In genomic region chr12:49674318-49674985, GRCh38 we compare ENCODE assay signal across 9 cellular contexts. TPM values are rescaled to one million over a fixed set of nuclear protein-coding genes. Genes with fewer than 3 reads are reported as not detected.
A peak's percentile ranks its signal among the peaks of the same experiment; 100 is the strongest.
DNase-seq lines count a peak whose midpoint lies in the region; ATAC-seq lines count a peak whose summit lies in the region.
"Had no signal": no experiment of that assay in that cellular context is flagged by ENCODE, and none has a peak within 500 bp of the region (broad histone marks: within the 10 kb centered on the region; RNA-seq: fewer than 3 reads in every experiment).

No MANE protein-coding gene starts in this region.

- no peak overlapping the region for H3K4me3 ChIP-seq in effector memory CD4-positive, alpha-beta T cell (ENCODE audit: insufficient read depth, low read depth, low read length, poor library complexity, severe bottlenecking)
- peak overlapping the region in 1 of 2 donors; percentile 46 for H3K4me3 ChIP-seq in muscle layer of duodenum (ENCODE audit: low read depth in 1 of 2, low read length in 2 of 2)
- H3K4me3 ChIP-seq in urinary bladder (ENCODE audit: low read depth, low read length): no peak overlapping the region

- no peaks in the 10 kb centered on the region for H3K36me3 Mint-ChIP-seq in activated naive CD4-positive, alpha-beta T cell treated with anti-CD3 and anti-CD28 coated beads for 36 hours (ENCODE audit: low read depth)

- in situ Hi-C loops in KBM-7 (cut with MboI; ENCODE audit: low pct_unique_long_range_greater_than_20kb, low sequenced_read_pairs): no loop called here

- no peak for ATAC-seq in HG03460 (IDR thresholded peaks at IDR 0.05; ENCODE audit: unreplicated experiment)

- peak overlapping the region; percentile 56 for H3K27ac ChIP-seq in effector memory CD4-positive, alpha-beta T cell (ENCODE audit: insufficient read depth, low read length, poor library complexity, severe bottlenecking)
- H3K27ac ChIP-seq in muscle layer of duodenum (ENCODE audit: low read length) (peak overlapping the region; percentile 80), urinary bladder (ENCODE audit: low read depth) (peak overlapping the region; percentile 91)

- H3K27ac Mint-ChIP-seq in activated naive CD4-positive, alpha-beta T cell treated with anti-CD3 and anti-CD28 coated beads for 36 hours: peak overlapping the region; percentile 98

- 48% methylated on average over 4 of the region's 4 CpGs for WGBS in urinary bladder

- no peaks in the 10 kb centered on the region for H3K9me3 Mint-ChIP-seq in activated naive CD4-positive, alpha-beta T cell treated with anti-CD3 and anti-CD28 coated beads for 36 hours

- H3K4me1 ChIP-seq in effector memory CD4-positive, alpha-beta T cell (ENCODE audit: control insufficient read depth, insufficient read depth, low read length, poor library complexity, severe bottlenecking): peaks cover 54% of the 10 kb centered on the region
- H3K4me1 ChIP-seq in muscle layer of duodenum (ENCODE audit: control insufficient read depth in 1 of 2, insufficient read depth in 2 of 2, low read length in 2 of 2) (peaks cover 34 to 52% of the 10 kb centered on the region in 2 donors), urinary bladder (ENCODE audit: insufficient read depth) (peaks cover 2% of the 10 kb centered on the region)

- no peaks in the 10 kb centered on the region for H3K27me3 Mint-ChIP-seq in activated naive CD4-positive, alpha-beta T cell treated with anti-CD3 and anti-CD28 coated beads for 36 hours (ENCODE audit: low read depth)

- CTCF ChIA-PET in activated naive CD4-positive, alpha-beta T cell treated with anti-CD3 and anti-CD28 coated beads for 36 hours (lab: Charles Lee): interaction anchor here (0.6 to 5.4 kb wide), 11 partner anchors 15 to 271 kb away, joined by 3 to 54 read pairs (median 3); partner anchors contain the start of gene FMNL3

- H3K9me3 ChIP-seq in effector memory CD4-positive, alpha-beta T cell (ENCODE audit: control insufficient read depth, low read length): no peaks in the 10 kb centered on the region
- no peaks in the 10 kb centered on the region for H3K9me3 ChIP-seq in muscle layer of duodenum (ENCODE audit: control insufficient read depth in 1 of 2, low read length in 2 of 2)

- peak; percentile 18 for DNase-seq in activated naive CD4-positive, alpha-beta T cell treated with anti-CD3 and anti-CD28 coated beads for 36 hours
- DNase-seq in activated naive CD4-positive, alpha-beta T cell (lab: John Stamatoyannopoulos, UW): no peak
- no peak for DNase-seq in effector memory CD4-positive, alpha-beta T cell
- DNase-seq in KBM-7: no peak
- no peak for DNase-seq in DMS114 treated with DMSO at 0.1 percent for 48 hours (lab: John Stamatoyannopoulos, UW; ENCODE audit: unreplicated experiment)
- DNase-seq: DND-41 had no signal

- no peaks in the 10 kb centered on the region for H3K27me3 ChIP-seq in effector memory CD4-positive, alpha-beta T cell (replicated peaks; ENCODE audit: control insufficient read depth, insufficient read depth, low read length, poor library complexity, severe bottlenecking)
- H3K27me3 ChIP-seq in muscle layer of duodenum (ENCODE audit: low read depth, low read length): no peaks in the 10 kb centered on the region

- H3K4me3 Mint-ChIP-seq in activated naive CD4-positive, alpha-beta T cell treated with anti-CD3 and anti-CD28 coated beads for 36 hours: no peak overlapping the region

- H3K36me3 ChIP-seq in effector memory CD4-positive, alpha-beta T cell (ENCODE audit: control insufficient read depth, insufficient read depth, low read length): no peaks in the 10 kb centered on the region
- H3K36me3 ChIP-seq in muscle layer of duodenum (ENCODE audit: control insufficient read depth in 1 of 2, insufficient read depth in 2 of 2, low read length in 2 of 2) (no peaks in the 10 kb centered on the region), urinary bladder (ENCODE audit: insufficient read depth) (no peaks in the 10 kb centered on the region)

- intact Hi-C loops in activated naive CD4-positive, alpha-beta T cell treated with anti-CD3 and anti-CD28 coated beads for 36 hours (cut with micrococcal nuclease): loop anchor here (10.0 kb wide), 1 partner anchor 550 kb away; no protein-coding TSS in a partner anchor

- peaks cover 81% of the 10 kb centered on the region for H3K4me1 Mint-ChIP-seq in activated naive CD4-positive, alpha-beta T cell treated with anti-CD3 and anti-CD28 coated beads for 36 hours (ENCODE audit: low read depth)

RNA-seq across cellular contexts. Expression of gene FMNL3, which starts 32.8 kb away (rescaled TPM):
- total RNA-seq in activated naive CD4-positive, alpha-beta T cell treated with anti-CD3 and anti-CD28 coated beads for 36 hours: 10 to 100 TPM; 20.0 to 20.7 TPM
- total RNA-seq in urinary bladder: 28.9 TPM
- polyA plus RNA-seq in urinary bladder: 8.1 TPM

RNA-seq across cellular contexts. Expression of gene PRPF40B, which starts 51.1 kb away (rescaled TPM):
- 1 to 10 TPM; 7.2 to 7.7 TPM for total RNA-seq in activated naive CD4-positive, alpha-beta T cell treated with anti-CD3 and anti-CD28 coated beads for 36 hours
- total RNA-seq in urinary bladder: 12.2 TPM
- polyA plus RNA-seq in urinary bladder: 24.8 TPM
